ENCODE assay signal across 26 cellular contexts in the genomic region with DNA sequence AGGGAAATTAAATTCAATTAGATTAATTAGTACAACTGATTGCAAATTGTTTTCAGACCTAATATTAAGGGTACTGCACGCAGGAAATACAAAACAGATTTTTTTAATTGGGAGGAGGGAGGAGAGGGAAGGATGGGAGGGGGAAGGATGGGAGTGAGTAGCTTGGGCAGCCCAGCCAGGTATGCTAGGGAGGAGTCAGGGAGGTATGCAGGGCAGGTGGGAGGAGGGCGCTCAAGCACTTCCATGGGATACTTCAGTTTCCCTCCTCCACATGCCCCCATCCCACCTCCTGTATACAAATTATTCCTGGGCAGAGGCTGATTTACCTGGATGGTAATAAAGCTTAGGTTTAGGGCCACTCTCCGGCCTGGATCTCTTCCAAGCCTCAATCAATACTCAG.
"Had no signal": no experiment of that assay in that cellular context is flagged by ENCODE, and none has a peak within 500 bp of the region (broad histone marks: within the 10 kb centered on the region; RNA-seq: fewer than 3 reads in every experiment).

No MANE protein-coding gene starts in this region.

- H3K27me3 ChIP-seq: hepatocyte, ovary, right atrium auricular region, right lobe of liver, transverse colon, upper lobe of left lung had no signal

- H3K36me3 ChIP-seq: heart right ventricle, left ventricle myocardium inferior, ovary, right atrium auricular region, right lobe of liver, transverse colon, upper lobe of left lung had no signal

- H3K9me3 Mint-ChIP-seq: natural killer cell treated with Interleukin-12 subunit alpha and Interleukin-12 subunit beta and Interleukin-15 and Interleukin-18, amount 100 ng/mL, for 72 hours; stimulated activated memory B cell treated with anti-CD40 and anti-IgM and Interleukin-4, amounts not matched to agents 10 μg/mL and 1 μg/mL and 100 μg/mL, for 72 hours; stimulated activated naive CD8-positive, alpha-beta T cell treated with anti-CD3 and anti-CD28 coated beads, Interleukin-15, amount 100 ng/mL, for 72 hours had no signal

- H3K4me1 Mint-ChIP-seq: memory B cell; stimulated activated memory B cell treated with anti-CD40 and anti-IgM and Interleukin-4, amounts not matched to agents 10 μg/mL and 1 μg/mL and 100 μg/mL, for 72 hours; stimulated activated naive CD8-positive, alpha-beta T cell treated with anti-CD3 and anti-CD28 coated beads, Interleukin-15, amount 100 ng/mL, for 72 hours had no signal

- H3K27me3 Mint-ChIP-seq: progenitor cell of endocrine pancreas had no signal

- H3K36me3 Mint-ChIP-seq: memory B cell; naive thymus-derived CD4-positive, alpha-beta T cell; natural killer cell treated with Interleukin-12 subunit alpha and Interleukin-12 subunit beta and Interleukin-15 and Interleukin-18, amount 100 ng/mL, for 72 hours; stimulated activated memory B cell treated with anti-CD40 and anti-IgM and Interleukin-4, amounts not matched to agents 10 μg/mL and 1 μg/mL and 100 μg/mL, for 72 hours had no signal

- H3K4me3 Mint-ChIP-seq: memory B cell; naive thymus-derived CD4-positive, alpha-beta T cell; natural killer cell treated with Interleukin-12 subunit alpha and Interleukin-12 subunit beta and Interleukin-15 and Interleukin-18, amount 100 ng/mL, for 72 hours; stimulated activated memory B cell treated with anti-CD40 and anti-IgM and Interleukin-4, amounts not matched to agents 10 μg/mL and 1 μg/mL and 100 μg/mL, for 72 hours; stimulated activated naive CD8-positive, alpha-beta T cell treated with anti-CD3 and anti-CD28 coated beads, Interleukin-15, amount 100 ng/mL, for 72 hours had no signal

- ATAC-seq: heart right ventricle; left cardiac atrium; mucosa of descending colon; naive thymus-derived CD4-positive, alpha-beta T cell; natural killer cell treated with Interleukin-12 subunit alpha and Interleukin-12 subunit beta and Interleukin-15 and Interleukin-18, amount 100 ng/mL, for 72 hours; right lobe of liver; stimulated activated memory B cell treated with anti-CD40 and anti-IgM and Interleukin-4, amounts not matched to agents 10 μg/mL and 1 μg/mL and 100 μg/mL, for 72 hours had no signal

- H3K4me1 ChIP-seq: heart right ventricle, left ventricle myocardium inferior, right atrium auricular region, right lobe of liver, transverse colon, upper lobe of left lung had no signal

- H3K27ac ChIP-seq: heart right ventricle, hepatocyte, left ventricle myocardium inferior, ovary, right atrium auricular region, right lobe of liver, transverse colon, upper lobe of left lung had no signal

- H3K9me3 ChIP-seq: mucosa of descending colon, ovary, right lobe of liver, transverse colon, upper lobe of left lung had no signal

- H3K4me3 ChIP-seq: heart right ventricle, hepatocyte, left ventricle myocardium inferior, mucosa of descending colon, ovary, right atrium auricular region, right lobe of liver, smooth muscle cell, transverse colon, upper lobe of left lung had no signal

- H3K27ac Mint-ChIP-seq: memory B cell; naive thymus-derived CD4-positive, alpha-beta T cell; natural killer cell treated with Interleukin-12 subunit alpha and Interleukin-12 subunit beta and Interleukin-15 and Interleukin-18, amount 100 ng/mL, for 72 hours; stimulated activated memory B cell treated with anti-CD40 and anti-IgM and Interleukin-4, amounts not matched to agents 10 μg/mL and 1 μg/mL and 100 μg/mL, for 72 hours; stimulated activated naive CD8-positive, alpha-beta T cell treated with anti-CD3 and anti-CD28 coated beads, Interleukin-15, amount 100 ng/mL, for 72 hours had no signal

- DNase-seq: heart right ventricle; islet precursor cell; kidney glomerular epithelial cell; left cardiac atrium; left ventricle myocardium inferior; midbrain; mucosa of descending colon; naive thymus-derived CD4-positive, alpha-beta T cell; ovary; right lobe of liver; stimulated activated CD4-positive, alpha-beta T cell treated with anti-CD3 and anti-CD28 coated beads, Interleukin-1b, Interleukin-23, amount 100 ng/mL, for 48 hours; stimulated activated CD4-positive, alpha-beta T cell treated with anti-CD3 and anti-CD28 coated beads, Interleukin-2, amount 100 ng/mL, for 48 hours; stimulated activated CD4-positive, alpha-beta T cell treated with anti-CD3 and anti-CD28 coated beads, Interleukin-4, amount 100 ng/mL, for 4 hours; stimulated activated CD8-positive, alpha-beta memory T cell treated with anti-CD3 and anti-CD28 coated beads, Interleukin-4, amount 100 ng/mL, for 48 hours; stimulated activated naive CD4-positive, alpha-beta T cell treated with Interleukin-2 at 50 U/mL for 16 hours; stimulated activated naive CD8-positive, alpha-beta T cell treated with anti-CD3 and anti-CD28 coated beads, Interleukin-15, amount 100 ng/mL, for 72 hours; substantia nigra; transverse colon; upper lobe of left lung had no signal
